In the genomic region with DNA sequence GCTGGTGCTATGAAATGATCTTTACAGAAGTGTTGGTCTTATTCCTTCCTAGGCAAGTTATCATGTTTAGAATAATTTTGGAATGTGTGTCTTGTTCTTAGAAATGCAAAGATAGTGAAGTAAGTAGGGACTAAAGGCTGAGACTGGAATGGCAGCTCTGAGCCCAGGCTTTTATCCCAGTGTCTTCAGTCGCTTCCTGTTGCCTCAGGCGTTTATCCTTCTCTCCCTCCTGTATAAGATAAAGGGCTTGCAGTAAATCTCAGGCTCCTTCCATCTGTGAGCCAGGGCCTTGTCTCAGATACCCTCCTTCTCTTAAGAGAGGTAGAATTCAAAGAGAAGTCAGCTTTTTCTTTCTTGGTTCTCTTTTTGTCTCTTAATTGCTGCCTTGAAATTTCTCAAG, we compare ENCODE assay signal across 15 cellular contexts.
DNase-seq lines count a peak whose midpoint lies in the region; ATAC-seq and TF ChIP-seq lines count a peak whose summit lies in the region.
"Had no signal": no experiment of that assay in that cellular context is flagged by ENCODE, and none has a peak within 500 bp of the region (broad histone marks: within the 10 kb centered on the region; RNA-seq: fewer than 3 reads in every experiment).

No MANE protein-coding gene starts in this region.

- H3K9me3 Mint-ChIP-seq in nephron progenitor cell = no peaks in the 10 kb centered on the region
- H3K9me3 Mint-ChIP-seq in activated T-helper 17 cell treated with anti-CD3 and anti-CD28 coated beads, Interleukin-2, amount 50 U/mL, for 72 hours = no peaks in the 10 kb centered on the region
- H3K9me3 Mint-ChIP-seq: CD8-positive, alpha-beta T cell had no signal

- no peak overlapping the region for H3K4me3 Mint-ChIP-seq in nephron progenitor cell
- no peak overlapping the region for H3K4me3 Mint-ChIP-seq in activated T-helper 17 cell treated with anti-CD3 and anti-CD28 coated beads, Interleukin-2, amount 50 U/mL, for 72 hours
- H3K4me3 Mint-ChIP-seq: CD8-positive, alpha-beta T cell had no signal

- no peaks in the 10 kb centered on the region for H3K79me2 ChIP-seq in DOHH2 (ENCODE audit: control insufficient read depth, low read length)

- H3K4me3 ChIP-seq in DOHH2 (ENCODE audit: low read length) = no peak overlapping the region
- H3K4me3 ChIP-seq in coronary artery = no peak overlapping the region
- no peak overlapping the region for H3K4me3 ChIP-seq in prostate gland

- H3K9me3 ChIP-seq in DOHH2 (ENCODE audit: control insufficient read depth, insufficient read depth, low read length) (no peaks in the 10 kb centered on the region), prostate gland (no peaks in the 10 kb centered on the region)

- H3K27me3 ChIP-seq in DOHH2 (ENCODE audit: control insufficient read depth, low read length) (no peaks in the 10 kb centered on the region), prostate gland (replicated peaks; ENCODE audit: insufficient read depth) (no peaks in the 10 kb centered on the region)

- no peak for TF ChIP-seq POLR2A in prostate gland (IDR thresholded peaks at IDR 0.05)

- peak; percentile 72 for DNase-seq in NCI-H146 treated with DMSO at 0.1 percent for 48 hours (lab: John Stamatoyannopoulos, UW; ENCODE audit: unreplicated experiment)
- DNase-seq in coronary artery (ENCODE audit: low spot score) = peak; percentile 4
- DNase-seq in nephron progenitor cell = no peak
- DNase-seq in prostate gland (ENCODE audit: low spot score) = no peak
- no peak for DNase-seq in NCI-H1105 (lab: John Stamatoyannopoulos, UW)
- no peak for DNase-seq in COR-L47 (lab: John Stamatoyannopoulos, UW)
- DNase-seq: CD8-positive, alpha-beta T cell; DMS 273 treated with DMSO at 0.1 percent for 48 hours; KBM-7; NCI-H1694 treated with DMSO at 0.1 percent for 48 hours; NCI-H748 treated with DMSO at 0.1 percent for 48 hours; Right ventricle myocardium superior had no signal

- 39% methylated on average over 2 of the region's 2 CpGs for WGBS in prostate gland

- peaks cover 13% of the 10 kb centered on the region for H3K36me3 Mint-ChIP-seq in nephron progenitor cell (ENCODE audit: low read depth)
- H3K36me3 Mint-ChIP-seq in activated T-helper 17 cell treated with anti-CD3 and anti-CD28 coated beads, Interleukin-2, amount 50 U/mL, for 72 hours (ENCODE audit: low read depth) = no peaks in the 10 kb centered on the region
- H3K36me3 Mint-ChIP-seq: CD8-positive, alpha-beta T cell had no signal

- H3K36me3 ChIP-seq in DOHH2 (ENCODE audit: control insufficient read depth, low read length) = no peaks in the 10 kb centered on the region
- H3K36me3 ChIP-seq in prostate gland = no peaks in the 10 kb centered on the region

- ATAC-seq in activated T-helper 17 cell treated with anti-CD3 and anti-CD28 coated beads, Interleukin-2, amount 50 U/mL, for 72 hours (replicated peaks) = no peak
- ATAC-seq: CD8-positive, alpha-beta T cell; Panc1 had no signal

- H3K4me1 Mint-ChIP-seq in nephron progenitor cell = peaks cover 17% of the 10 kb centered on the region
- no peaks in the 10 kb centered on the region for H3K4me1 Mint-ChIP-seq in activated T-helper 17 cell treated with anti-CD3 and anti-CD28 coated beads, Interleukin-2, amount 50 U/mL, for 72 hours

- TF ChIP-seq CTCF in DOHH2 (IDR thresholded peaks at IDR 0.05; ENCODE audit: low read depth, low read length, poor library complexity, severe bottlenecking) (no peak), coronary artery (IDR thresholded peaks at IDR 0.05) (no peak), nephron progenitor cell (IDR thresholded peaks at IDR 0.05) (no peak), prostate gland (IDR thresholded peaks at IDR 0.05) (no peak)

- H3K4me1 ChIP-seq in DOHH2 (ENCODE audit: control insufficient read depth, low read length) = peaks cover 11% of the 10 kb centered on the region
- no peaks in the 10 kb centered on the region for H3K4me1 ChIP-seq in prostate gland (replicated peaks)

- peak overlapping the region; percentile 21; the same call in 1 of the 2 replicates for H3K4me2 ChIP-seq in DOHH2 (ENCODE audit: low read length)

- H4K20me1 ChIP-seq in DOHH2 (ENCODE audit: control insufficient read depth, insufficient read depth, low read depth, low read length) = no peaks in the 10 kb centered on the region

- H3K27ac ChIP-seq in DOHH2 (ENCODE audit: low read depth, low read length) (no peak overlapping the region), coronary artery (no peak overlapping the region), prostate gland (no peak overlapping the region)

- peak overlapping the region; percentile 73 for H3K27ac Mint-ChIP-seq in nephron progenitor cell
- no peak overlapping the region for H3K27ac Mint-ChIP-seq in activated T-helper 17 cell treated with anti-CD3 and anti-CD28 coated beads, Interleukin-2, amount 50 U/mL, for 72 hours
- H3K27ac Mint-ChIP-seq: CD8-positive, alpha-beta T cell had no signal

- no peaks in the 10 kb centered on the region for H3K27me3 Mint-ChIP-seq in nephron progenitor cell (ENCODE audit: low read depth, poor library complexity)
- peaks cover 4% of the 10 kb centered on the region for H3K27me3 Mint-ChIP-seq in activated T-helper 17 cell treated with anti-CD3 and anti-CD28 coated beads, Interleukin-2, amount 50 U/mL, for 72 hours

- H3F3A ChIP-seq in DOHH2 (ENCODE audit: control insufficient read depth, insufficient read depth) = no peaks in the 10 kb centered on the region

- no peaks in the 10 kb centered on the region for H3K9me2 ChIP-seq in DOHH2 (replicated peaks; ENCODE audit: control insufficient read depth, low read length)

- intact Hi-C loops in prostate gland (cut with DNase I) = no loop called here

Comparison
In these comparisons a context has a peak if more than half of its experiments do, and no peak if none do; other contexts are left out.
1. DNase-seq: peak in NCI-H146 treated with DMSO at 0.1 percent for 48 hours (single experiment) and coronary artery (single experiment); none in nephron progenitor cell (single experiment), prostate gland (single experiment), NCI-H1105 (single experiment) and COR-L47 (single experiment).